Comparison of ENCODE assay signal across 10 cellular contexts in the genomic region with DNA sequence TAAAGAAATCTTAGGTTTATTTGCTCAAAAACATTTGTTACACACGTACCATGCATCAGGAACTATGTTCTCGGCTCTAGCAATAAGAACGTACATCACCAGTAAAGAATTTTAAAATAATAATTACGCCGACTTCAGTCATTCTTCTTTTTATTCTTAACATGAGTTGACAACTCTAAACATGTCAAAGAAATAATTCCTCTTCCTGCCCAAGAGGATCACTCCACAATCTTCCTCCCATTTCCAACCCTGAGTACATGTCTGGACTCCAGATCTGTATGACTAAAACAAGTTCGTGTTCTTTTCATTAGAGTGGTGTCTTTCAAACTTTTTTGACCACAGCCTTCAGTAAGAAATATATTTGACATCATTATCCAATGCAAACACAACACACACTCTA.
"Had no signal": no experiment of that assay in that cellular context is flagged by ENCODE, and none has a peak within 500 bp of the region (broad histone marks: within the 10 kb centered on the region; RNA-seq: fewer than 3 reads in every experiment).

No MANE protein-coding gene starts in this region.

- FAIRE-seq: HTR-8/SVneo, K562 had no signal

- DNase-seq: GM23248, GOT3, H7, HFFc6, IMR-90, KG1 had no signal

- H3K9me3 ChIP-seq: HAP-1 had no signal

- H3K9ac ChIP-seq: GM23248 had no signal

- H3K36me3 ChIP-seq: HAP-1 had no signal

- H3K4me1 ChIP-seq: HAP-1 had no signal

- ATAC-seq: HCT116, K562 had no signal

- H3K4me3 ChIP-seq: GM23248, HAP-1, K562 had no signal

- H3K27ac ChIP-seq: GM23248 had no signal

- H2AFZ ChIP-seq: GM23248 had no signal
